1 cellular context compared by ENCODE assay signal in the genomic region with DNA sequence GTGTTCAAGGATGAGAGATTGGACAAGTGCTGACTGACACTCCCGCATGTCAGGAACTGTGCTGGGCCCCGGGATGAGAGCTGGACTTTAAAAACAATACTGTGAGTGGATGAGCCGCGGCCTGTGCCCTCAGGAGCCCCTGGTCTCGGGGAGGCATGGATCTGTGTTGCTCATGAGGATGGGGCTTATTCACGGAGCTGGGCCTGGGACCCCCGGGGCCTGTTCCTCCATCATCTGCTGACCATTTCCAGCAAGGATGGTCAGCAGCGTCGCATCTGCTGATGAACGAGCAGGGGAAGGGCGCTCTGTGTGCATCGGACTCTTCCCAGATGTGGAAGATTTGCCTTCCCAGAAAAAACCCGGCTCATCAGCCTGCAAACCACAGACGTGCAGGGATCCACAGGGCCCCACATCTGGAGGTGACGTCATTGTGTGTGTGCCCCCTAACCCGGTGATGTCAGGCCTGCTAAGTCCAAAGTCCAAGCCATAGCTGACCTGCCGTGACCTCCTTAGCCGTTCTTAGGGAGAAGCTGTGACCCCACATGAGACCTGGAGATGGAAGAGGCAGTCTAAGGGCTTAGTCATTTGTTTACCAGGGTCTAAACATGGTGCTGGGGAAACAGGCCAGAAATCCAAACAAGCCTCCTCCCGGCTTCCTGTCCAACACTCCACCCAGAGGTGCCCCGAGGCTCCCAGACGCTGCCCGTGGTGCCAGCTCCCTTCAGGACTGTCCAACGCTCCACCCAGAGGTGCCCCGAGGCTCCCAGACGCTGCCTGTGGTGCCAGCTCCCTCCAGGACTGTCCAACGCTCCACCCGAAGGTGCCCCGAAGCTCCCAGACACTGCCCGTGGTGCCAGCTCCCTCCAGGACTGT.
A peak's percentile ranks its signal among the peaks of the same experiment; 100 is the strongest.
TF ChIP-seq lines count a peak whose summit lies in the region.

No MANE protein-coding gene starts in this region.

TF ChIP-seq in IMR-90, 13 proteins besides CTCF, POLR2A, EP300 and RAD21:
- TF ChIP-seq MAFK (IDR thresholded peaks at IDR 0.05; ENCODE audit: low read depth, low read length) (no peak), RFX5 (IDR thresholded peaks at IDR 0.05; ENCODE audit: low read depth, low read length) (no peak), BHLHE40 (IDR thresholded peaks at IDR 0.05; ENCODE audit: low read depth, low read length) (0 out of 2 replicates have a peak, but pooled peaks have one; percentile 46), MAZ (IDR thresholded peaks at IDR 0.05; ENCODE audit: borderline replicate concordance, low read depth, low read length) (no peak), ELK1 (IDR thresholded peaks at IDR 0.05; ENCODE audit: borderline replicate concordance, low read depth, low read length) (no peak), RCOR1 (IDR thresholded peaks at IDR 0.05; ENCODE audit: insufficient replicate concordance, low read length) (no peak), CEBPB (IDR thresholded peaks at IDR 0.05; ENCODE audit: low read depth, low read length) (no peak), CHD1 (IDR thresholded peaks at IDR 0.05; ENCODE audit: low read depth, low read length) (no peak), SMC3 (IDR thresholded peaks at IDR 0.05; ENCODE audit: low read depth, low read length) (no peak), NFE2L2 (IDR thresholded peaks at IDR 0.05; ENCODE audit: low read depth, low read length) (no peak), FOS (IDR thresholded peaks at IDR 0.05; ENCODE audit: low read depth, low read length) (peak; percentile 68), MXI1 (IDR thresholded peaks at IDR 0.05; ENCODE audit: borderline replicate concordance, low read depth, low read length) (no peak)
- TF ChIP-seq, protein P1, sequence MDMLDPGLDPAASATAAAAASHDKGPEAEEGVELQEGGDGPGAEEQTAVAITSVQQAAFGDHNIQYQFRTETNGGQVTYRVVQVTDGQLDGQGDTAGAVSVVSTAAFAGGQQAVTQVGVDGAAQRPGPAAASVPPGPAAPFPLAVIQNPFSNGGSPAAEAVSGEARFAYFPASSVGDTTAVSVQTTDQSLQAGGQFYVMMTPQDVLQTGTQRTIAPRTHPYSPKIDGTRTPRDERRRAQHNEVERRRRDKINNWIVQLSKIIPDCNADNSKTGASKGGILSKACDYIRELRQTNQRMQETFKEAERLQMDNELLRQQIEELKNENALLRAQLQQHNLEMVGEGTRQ (IDR thresholded peaks at IDR 0.05; ENCODE audit: low read depth, low read length), result no peak
